1 cellular context compared by ENCODE assay signal in genomic region chr12:6180300-6181051, GRCh38.
TF ChIP-seq lines count a peak whose summit lies in the region.

No MANE protein-coding gene starts in this region.

TF ChIP-seq in HepG2, 621 proteins besides CTCF, POLR2A, EP300 and RAD21 (continued from another document and continues in another):
- peak; percentile 78 for TF ChIP-seq HIC2 (CRISPR knock-in tag; IDR thresholded peaks at IDR 0.05; ENCODE audit: low read depth)
- TF ChIP-seq LCORL (IDR thresholded peaks at IDR 0.05) = no peak
- peak; percentile 41; the same call in 1 of the 2 replicates for TF ChIP-seq LCORL (CRISPR knock-in tag; IDR thresholded peaks at IDR 0.05)
- peak; percentile 40; the same call in 1 of the 2 replicates for TF ChIP-seq ZNF205 (CRISPR knock-in tag; IDR thresholded peaks at IDR 0.05)
- no peak for TF ChIP-seq ZKSCAN5 (CRISPR knock-in tag; IDR thresholded peaks at IDR 0.05)
- no peak for TF ChIP-seq HMG20A (CRISPR knock-in tag; IDR thresholded peaks at IDR 0.05; ENCODE audit: borderline replicate concordance)
- no peak for TF ChIP-seq MAFG (CRISPR knock-in tag; IDR thresholded peaks at IDR 0.05)
- TF ChIP-seq NR0B2 (CRISPR knock-in tag; IDR thresholded peaks at IDR 0.05) = no peak
- TF ChIP-seq ZFX (CRISPR knock-in tag; IDR thresholded peaks at IDR 0.05; ENCODE audit: low read depth) = peak; percentile 48; the same call in 1 of the 2 replicates
- no peak for TF ChIP-seq ZNF441 (CRISPR knock-in tag; IDR thresholded peaks at IDR 0.05; ENCODE audit: borderline replicate concordance)
- TF ChIP-seq ZNF75D (CRISPR knock-in tag; IDR thresholded peaks at IDR 0.05; ENCODE audit: borderline replicate concordance) = no peak
- peak; percentile 57; the same call in 1 of the 2 replicates for TF ChIP-seq KDM5B (CRISPR knock-in tag; IDR thresholded peaks at IDR 0.05; ENCODE audit: borderline replicate concordance)
- no peak for TF ChIP-seq ZNF30 (CRISPR knock-in tag; IDR thresholded peaks at IDR 0.05)
- TF ChIP-seq MIXL1 (CRISPR knock-in tag; IDR thresholded peaks at IDR 0.05) = no peak
- TF ChIP-seq TCF7L2 (IDR thresholded peaks at IDR 0.05; ENCODE audit: low read depth, low read length) = no peak
- peak; percentile 52 for TF ChIP-seq TEAD3 (CRISPR knock-in tag; optimal IDR thresholded peaks at IDR 0.05; ENCODE audit: borderline replicate concordance)
- TF ChIP-seq ZNF709 (CRISPR knock-in tag; IDR thresholded peaks at IDR 0.05) = no peak
- TF ChIP-seq THAP9 (CRISPR knock-in tag; IDR thresholded peaks at IDR 0.05; ENCODE audit: borderline replicate concordance) = peak; percentile 42; the same call in 1 of the 2 replicates
- TF ChIP-seq ZBTB10 (CRISPR knock-in tag; IDR thresholded peaks at IDR 0.05; ENCODE audit: borderline replicate concordance) = no peak
- TF ChIP-seq ZNF609 (CRISPR knock-in tag; IDR thresholded peaks at IDR 0.05; ENCODE audit: borderline replicate concordance) = no peak
- TF ChIP-seq SIN3B (IDR thresholded peaks at IDR 0.05; ENCODE audit: low read length) = no peak
- TF ChIP-seq MYC (CRISPR knock-in tag; IDR thresholded peaks at IDR 0.05; ENCODE audit: borderline replicate concordance) = no peak; the same call in 1 of the 2 replicates
- TF ChIP-seq GPN1 (CRISPR knock-in tag; IDR thresholded peaks at IDR 0.05; ENCODE audit: borderline replicate concordance) = no peak
- TF ChIP-seq TBX2 (CRISPR knock-in tag; IDR thresholded peaks at IDR 0.05; ENCODE audit: borderline replicate concordance) = peak; percentile 35; the same call in 1 of the 2 replicates
- TF ChIP-seq HMGXB4 (CRISPR knock-in tag; IDR thresholded peaks at IDR 0.05; ENCODE audit: borderline replicate concordance in 1 of 2, low read depth in 1 of 2) = no peak
- no peak for TF ChIP-seq TEAD2 (CRISPR knock-in tag; IDR thresholded peaks at IDR 0.05)
- no peak for TF ChIP-seq ZNF121 (CRISPR knock-in tag; IDR thresholded peaks at IDR 0.05)
- TF ChIP-seq TAF1 (CRISPR knock-in tag; IDR thresholded peaks at IDR 0.05) = no peak
- no peak for TF ChIP-seq RCOR2 (CRISPR knock-in tag; IDR thresholded peaks at IDR 0.05)
- TF ChIP-seq AGO1 (IDR thresholded peaks at IDR 0.05; ENCODE audit: low read depth, low read length, poor library complexity, severe bottlenecking) = peak; percentile 44
- TF ChIP-seq MATR3 (CRISPR knock-in tag; IDR thresholded peaks at IDR 0.05) = 0 out of 2 replicates have a peak, but pooled peaks have one; percentile 50
- TF ChIP-seq ZBTB7B (CRISPR knock-in tag; IDR thresholded peaks at IDR 0.05) = no peak
- no peak for TF ChIP-seq SSRP1 (CRISPR knock-in tag; IDR thresholded peaks at IDR 0.05)
- TF ChIP-seq DR1 (CRISPR knock-in tag; IDR thresholded peaks at IDR 0.05) = no peak
- peak; percentile 22; the same call in 1 of the 2 replicates for TF ChIP-seq FOXK1 (CRISPR knock-in tag; IDR thresholded peaks at IDR 0.05; ENCODE audit: borderline replicate concordance, low read depth)
- TF ChIP-seq MXD3 (CRISPR knock-in tag; IDR thresholded peaks at IDR 0.05) = peak; percentile 44; the same call in 1 of the 2 replicates
- TF ChIP-seq ZNF816 (CRISPR knock-in tag; IDR thresholded peaks at IDR 0.05; ENCODE audit: borderline replicate concordance) = 0 out of 2 replicates have a peak, but pooled peaks have one; percentile 46
- TF ChIP-seq ZNF276 (CRISPR knock-in tag; IDR thresholded peaks at IDR 0.05; ENCODE audit: low read depth) = peak; percentile 68; the same call in 1 of the 2 replicates
- TF ChIP-seq RFXANK (CRISPR knock-in tag; IDR thresholded peaks at IDR 0.05) = no peak
- 0 out of 2 replicates have a peak, but pooled peaks have one; percentile 18 for TF ChIP-seq THAP11 (CRISPR knock-in tag; IDR thresholded peaks at IDR 0.05)
- TF ChIP-seq IRF2 (CRISPR knock-in tag; IDR thresholded peaks at IDR 0.05) = no peak
- TF ChIP-seq ATF7 (IDR thresholded peaks at IDR 0.05) = no peak
- TF ChIP-seq ATF7 (CRISPR knock-in tag; IDR thresholded peaks at IDR 0.05) = 0 out of 2 replicates have a peak, but pooled peaks have one; percentile 62
- peak; percentile 58; the same call in 1 of the 2 replicates for TF ChIP-seq GATAD2A (CRISPR knock-in tag; IDR thresholded peaks at IDR 0.05)
- no peak; the same call in 1 of the 2 replicates for TF ChIP-seq FOXP4 (CRISPR knock-in tag; IDR thresholded peaks at IDR 0.05)
- peak; percentile 35; the same call in 1 of the 2 replicates for TF ChIP-seq FOXA3 (CRISPR knock-in tag; IDR thresholded peaks at IDR 0.05)
- peak; percentile 35; the same call in 1 of the 2 replicates for TF ChIP-seq ZNF263 (CRISPR knock-in tag; IDR thresholded peaks at IDR 0.05)
